Comparison of ENCODE assay signal across 8 cellular contexts in the genomic region with DNA sequence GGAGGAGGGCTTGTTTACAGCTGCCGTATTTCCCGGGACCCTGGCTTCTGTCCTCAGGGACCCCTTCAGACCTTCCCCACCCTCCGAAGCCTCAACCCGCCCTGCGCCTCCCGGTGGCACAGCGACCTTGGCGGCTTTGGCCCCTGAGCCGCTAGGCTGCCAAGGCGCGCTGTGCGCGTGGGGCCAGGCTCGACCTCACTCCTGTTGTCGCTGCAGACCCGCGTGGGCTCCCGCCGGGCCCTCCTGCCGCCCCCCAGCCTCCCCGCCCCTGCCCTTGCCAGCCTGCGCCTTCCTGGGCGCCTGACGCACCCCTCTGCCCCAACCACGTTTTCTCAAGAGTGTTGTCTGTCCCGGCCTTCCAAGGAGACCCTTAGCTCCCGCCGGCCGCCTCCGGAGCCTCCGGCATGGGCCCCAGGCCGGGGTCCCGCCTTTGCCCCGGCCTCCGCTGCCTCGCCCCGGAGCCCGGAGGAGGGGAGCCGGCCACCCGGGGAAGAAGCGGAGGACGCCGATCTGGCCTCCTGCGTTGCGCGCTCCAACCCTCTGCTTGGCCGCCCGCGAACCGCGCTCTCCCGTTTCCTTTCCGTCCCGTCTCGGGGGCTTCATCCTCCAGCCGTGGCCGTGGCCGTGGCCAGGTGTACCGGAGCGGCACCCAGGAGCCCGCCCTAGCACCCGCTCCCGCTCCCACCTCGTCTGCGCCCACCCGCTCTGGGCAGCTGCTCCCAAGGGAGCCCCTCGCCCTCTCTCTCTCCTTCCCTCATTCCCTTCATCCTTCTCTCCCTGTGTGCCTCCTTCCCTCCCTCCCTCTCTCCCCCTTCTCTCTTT. TPM values are rescaled to one million over a fixed set of nuclear protein-coding genes. Genes with fewer than 3 reads are reported as not detected.
DNase-seq lines count a peak whose midpoint lies in the region; TF ChIP-seq lines count a peak whose summit lies in the region.

No MANE protein-coding gene starts in this region.

- H3K9ac ChIP-seq in GM23248: peak overlapping the region; percentile 45

- H3K79me2 ChIP-seq in GM23248 (ENCODE audit: insufficient read depth): no peaks in the 10 kb centered on the region

- DNase-seq in GM23248 (peak; percentile 62), neural crest cell (ENCODE audit: low read depth, low spot score) (no peak), kidney glomerular epithelial cell (lab: John Stamatoyannopoulos, UW) (no peak), 8988T (no peak), NCI-H526 treated with DMSO at 0.1 percent for 48 hours (lab: John Stamatoyannopoulos, UW) (no peak), Caco-2 (no peak)
- DNase-seq in activated CD4-positive, alpha-beta T cell treated with anti-CD3 and anti-CD28 coated beads, Interleukin-2, amount 50 U/mL, for 48 hours: peak; percentile 45 to 57

- no peaks in the 10 kb centered on the region for H3K9me2 ChIP-seq in GM23248 (ENCODE audit: insufficient read depth)

- TF ChIP-seq CTCF in neural crest cell (conservative IDR thresholded peaks at IDR 0.05) (no peak), Caco-2 (IDR thresholded peaks at IDR 0.05; ENCODE audit: insufficient read depth in 1 of 2, low read depth in 1 of 2, low read length in 1 of 2, severe bottlenecking in 1 of 2, unreplicated experiment in 1 of 2) (no peak)

- H3K27ac ChIP-seq in GM23248 (no peak overlapping the region), esophagus (ENCODE audit: low read depth in 2 of 2, low read length in 1 of 2) (no peak overlapping the region)

- no peaks in the 10 kb centered on the region for H3K36me3 ChIP-seq in GM23248 (ENCODE audit: low read depth)
- no peaks in the 10 kb centered on the region for H3K36me3 ChIP-seq in esophagus (ENCODE audit: control insufficient read depth in 2 of 2, insufficient read depth in 2 of 2, low read length in 1 of 2)
- H3K36me3 ChIP-seq in Caco-2 (ENCODE audit: control insufficient read depth, insufficient read depth, low read length): no peaks in the 10 kb centered on the region

- H3K27me3 Mint-ChIP-seq in neural crest cell (ENCODE audit: low read depth) (peaks cover 53% of the 10 kb centered on the region), Caco-2 (ENCODE audit: insufficient read depth, unreplicated experiment) (no peaks in the 10 kb centered on the region)

- peaks cover 8% of the 10 kb centered on the region for H3K36me3 Mint-ChIP-seq in neural crest cell (ENCODE audit: low read depth)
- no peaks in the 10 kb centered on the region for H3K36me3 Mint-ChIP-seq in Caco-2 (ENCODE audit: insufficient read depth, unreplicated experiment)

- POLR2A ChIA-PET in Caco-2 (lab: Charles Lee): no interaction called here

- intact Hi-C loops in Caco-2 (cut with micrococcal nuclease; ENCODE audit: unreplicated experiment): no loop called here

- no peaks in the 10 kb centered on the region for H3F3A ChIP-seq in GM23248 (ENCODE audit: insufficient read depth)

- WGBS in GM23248 (ENCODE audit: low coverage in 1 of 2, low lambda C conversion rate in 2 of 2, missing lambda C conversion rate in 2 of 2), 2 experiments: 1% methylated on average over 34 to 54 of the region's 67 CpGs
- WGBS in esophagus, 2 donors: 0 to 2% methylated on average over 49 to 67 of the region's 67 CpGs

- H3K4me3 ChIP-seq in GM23248: peak overlapping the region; percentile 75
- peak overlapping the region; percentile 41 to 56 for H3K4me3 ChIP-seq in esophagus (ENCODE audit: low read depth in 1 of 2, low read length in 2 of 2)
- no peak overlapping the region for H3K4me3 ChIP-seq in Caco-2 (ENCODE audit: low read depth, low read length)

- H3K27ac Mint-ChIP-seq in neural crest cell (ENCODE audit: unreplicated experiment): no peak overlapping the region
- H3K27ac Mint-ChIP-seq in Caco-2 (ENCODE audit: unreplicated experiment): no peak overlapping the region

- peak overlapping the region; percentile 53 for H2AFZ ChIP-seq in GM23248

- peaks cover 12% of the 10 kb centered on the region for H3K4me1 Mint-ChIP-seq in neural crest cell
- no peaks in the 10 kb centered on the region for H3K4me1 Mint-ChIP-seq in Caco-2 (ENCODE audit: low read depth, unreplicated experiment)

- H3K27me3 ChIP-seq in GM23248 (replicated peaks; ENCODE audit: insufficient read depth) (peaks cover 10% of the 10 kb centered on the region), esophagus (ENCODE audit: control insufficient read depth in 1 of 2, insufficient read depth in 2 of 2, low read length in 2 of 2) (no peaks in the 10 kb centered on the region), Caco-2 (replicated peaks; ENCODE audit: control insufficient read depth, insufficient read depth, low read length) (no peaks in the 10 kb centered on the region)

- peak overlapping the region; percentile 21 for H3K4me3 Mint-ChIP-seq in neural crest cell
- no peak overlapping the region for H3K4me3 Mint-ChIP-seq in Caco-2 (ENCODE audit: unreplicated experiment)

- H3K4me1 ChIP-seq in GM23248 (ENCODE audit: insufficient read depth) (no peaks in the 10 kb centered on the region), esophagus (ENCODE audit: control insufficient read depth in 2 of 2, insufficient read depth in 2 of 2, low read length in 1 of 2) (peaks cover 0 to 7% of the 10 kb centered on the region in 2 donors), Caco-2 (no peaks in the 10 kb centered on the region)

- no peaks in the 10 kb centered on the region; the same call in 1 of the 2 replicates for H4K20me1 ChIP-seq in GM23248 (ENCODE audit: insufficient read depth)

- no peaks in the 10 kb centered on the region for H3K9me3 ChIP-seq in GM23248 (ENCODE audit: low read depth)
- no peaks in the 10 kb centered on the region for H3K9me3 ChIP-seq in esophagus (ENCODE audit: control insufficient read depth in 2 of 2, insufficient read depth in 1 of 2, low read depth in 1 of 2, low read length in 1 of 2)
- H3K9me3 ChIP-seq in Caco-2: no peaks in the 10 kb centered on the region

- H3K4me2 ChIP-seq in GM23248 (ENCODE audit: unreplicated experiment): peak overlapping the region; percentile 96

- CTCF ChIA-PET in Caco-2 (lab: Charles Lee): no interaction called here

- H3K9me3 Mint-ChIP-seq in neural crest cell (no peaks in the 10 kb centered on the region), Caco-2 (ENCODE audit: unreplicated experiment) (no peaks in the 10 kb centered on the region)

- BruUV-seq in Caco-2 (replicated peaks; lab: Mats Ljungman, UMichigan): no TSS peak

- in situ Hi-C loops in GM23248 (cut with MboI): no loop called here

RNA-seq across cellular contexts. Expression of a gene that starts 19.9 kb away (rescaled TPM):
- total RNA-seq in GM23248 (2014; rRNA removed; shearing (Covaris generic)): 77.1 and 77.9 TPM in 2 replicates
- polyA plus RNA-seq in GM23248 (2016; fragmentation: Nextera tagmentation; extraction: Ambion mirVana): 74.4 and 76.3 TPM in 2 replicates
- polyA plus RNA-seq in esophagus: 10 to 100 TPM; 64.8 to 87.3 TPM
- total RNA-seq in neural crest cell: 122 and 134 TPM in 2 replicates
- total RNA-seq in Caco-2 (2022): 86.8 and 97.5 TPM in 2 replicates

Comparison
In these comparisons a context has a peak if more than half of its experiments do, and no peak if none do; other contexts are left out.
1. DNase-seq: peak in GM23248 (single experiment) and activated CD4-positive, alpha-beta T cell treated with anti-CD3 and anti-CD28 coated beads, Interleukin-2, amount 50 U/mL, for 48 hours (2 of 2); none in neural crest cell (single experiment), kidney glomerular epithelial cell (single experiment), 8988T (single experiment), NCI-H526 treated with DMSO at 0.1 percent for 48 hours (single experiment) and Caco-2 (0 of 2).